ENCODE assay signal across 23 cellular contexts in genomic region chr12:125267114-125267513, GRCh38.
"Had no signal": no experiment of that assay in that cellular context is flagged by ENCODE, and none has a peak within 500 bp of the region (broad histone marks: within the 10 kb centered on the region; RNA-seq: fewer than 3 reads in every experiment).

No MANE protein-coding gene starts in this region.

- H3K27me3 ChIP-seq: gastrocnemius medialis, transverse colon had no signal

- H3K4me3 Mint-ChIP-seq: mesothelial cell of epicardium; naive thymus-derived CD4-positive, alpha-beta T cell; nephron; neural progenitor cell; stimulated activated naive B cell treated with anti-CD40 and anti-IgM and Interleukin-4, amounts not matched to agents 10 μg/mL and 1 μg/mL and 100 μg/mL, for 72 hours; stimulated activated naive CD8-positive, alpha-beta T cell treated with anti-CD3 and anti-CD28 coated beads, Interleukin-15, Interleukin-2, amounts not matched to agents 100 ng/mL and 50 ng/mL, for 24 hours had no signal

- H3K27me3 Mint-ChIP-seq: stimulated activated naive CD8-positive, alpha-beta T cell treated with anti-CD3 and anti-CD28 coated beads, Interleukin-15, Interleukin-2, amounts not matched to agents 100 ng/mL and 50 ng/mL, for 24 hours had no signal

- H3K27ac Mint-ChIP-seq: mesothelial cell of epicardium; naive thymus-derived CD4-positive, alpha-beta T cell; nephron; neural progenitor cell; stimulated activated naive B cell treated with anti-CD40 and anti-IgM and Interleukin-4, amounts not matched to agents 10 μg/mL and 1 μg/mL and 100 μg/mL, for 72 hours; stimulated activated naive CD8-positive, alpha-beta T cell treated with anti-CD3 and anti-CD28 coated beads, Interleukin-15, Interleukin-2, amounts not matched to agents 100 ng/mL and 50 ng/mL, for 24 hours had no signal

- H3K4me1 ChIP-seq: gastrocnemius medialis, psoas muscle, upper lobe of right lung, uterus had no signal

- H3K4me1 Mint-ChIP-seq: naive thymus-derived CD4-positive, alpha-beta T cell; nephron; stimulated activated naive B cell treated with anti-CD40 and anti-IgM and Interleukin-4, amounts not matched to agents 10 μg/mL and 1 μg/mL and 100 μg/mL, for 72 hours had no signal

- H3K4me3 ChIP-seq: coronary artery, gastrocnemius medialis, lung, neural progenitor cell, psoas muscle, skin epidermis, transverse colon, upper lobe of right lung, uterus had no signal

- H3K36me3 ChIP-seq: gastrocnemius medialis, neural progenitor cell, transverse colon, upper lobe of right lung, uterus had no signal

- H3K27ac ChIP-seq: coronary artery, gastrocnemius medialis, neural progenitor cell, psoas muscle, skin epidermis, transverse colon, upper lobe of right lung, uterus had no signal

- H3K36me3 Mint-ChIP-seq: mesothelial cell of epicardium; naive thymus-derived CD4-positive, alpha-beta T cell; neural progenitor cell had no signal

- H3K9me3 Mint-ChIP-seq: stimulated activated naive CD8-positive, alpha-beta T cell treated with anti-CD3 and anti-CD28 coated beads, Interleukin-15, Interleukin-2, amounts not matched to agents 100 ng/mL and 50 ng/mL, for 24 hours had no signal

- H3K9me3 ChIP-seq: gastrocnemius medialis, psoas muscle, transverse colon, upper lobe of right lung, uterus had no signal

- ATAC-seq: gastrocnemius medialis; left lobe of liver; naive thymus-derived CD4-positive, alpha-beta T cell; psoas muscle; right cardiac atrium; stimulated activated naive B cell treated with anti-CD40 and anti-IgM and Interleukin-4, amounts not matched to agents 10 μg/mL and 1 μg/mL and 100 μg/mL, for 72 hours; upper lobe of right lung had no signal

- DNase-seq: dermis blood vessel endothelial cell; effector memory CD4-positive, alpha-beta T cell; foreskin fibroblast; gastrocnemius medialis; head of caudate nucleus; mesenchymal stem cell; naive thymus-derived CD4-positive, alpha-beta T cell; psoas muscle; right cardiac atrium; stimulated activated CD4-positive, alpha-beta T cell treated with anti-CD3 and anti-CD28 coated beads, Interleukin-15, amount 100 ng/mL, for 24 hours; stimulated activated CD4-positive, alpha-beta T cell treated with anti-CD3 and anti-CD28 coated beads, Interleukin-2, amount 100 ng/mL, for 48 hours; stimulated activated naive B cell treated with anti-CD40 and anti-IgM and Interleukin-4, amounts not matched to agents 10 μg/mL and 1 μg/mL and 100 μg/mL, for 72 hours; transverse colon; upper lobe of right lung; uterus had no signal
